In the genomic region with DNA sequence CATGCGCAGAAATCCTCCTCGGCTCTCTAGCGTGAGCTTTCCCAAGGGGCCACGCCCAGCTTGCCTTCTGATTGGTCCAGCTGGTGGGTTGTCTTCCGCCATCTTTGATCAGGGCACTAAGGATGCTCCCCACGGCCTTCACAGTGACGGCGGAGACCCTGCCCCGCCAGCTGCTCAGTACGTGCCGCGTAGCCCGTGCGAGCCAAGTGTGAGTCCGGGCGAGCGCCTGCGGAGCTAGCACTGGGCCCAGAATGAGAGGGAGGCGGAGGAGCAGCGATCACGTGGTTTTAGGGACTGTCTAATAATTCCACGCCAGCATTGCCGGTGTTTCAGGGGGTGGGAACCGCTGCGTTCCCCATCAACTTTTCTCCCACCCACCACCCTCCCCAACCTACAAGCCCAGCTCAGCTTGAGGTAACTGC, we compare ENCODE assay signal across 8 cellular contexts. TPM values are rescaled to one million over a fixed set of nuclear protein-coding genes. Genes with fewer than 3 reads are reported as not detected.
DNase-seq lines count a peak whose midpoint lies in the region; ATAC-seq, FAIRE-seq and TF ChIP-seq lines count a peak whose summit lies in the region.

No MANE protein-coding gene starts in this region.

- TF ChIP-seq POLR2A in H54 (IDR thresholded peaks at IDR 0.05; ENCODE audit: low read depth, low read length) = peak; percentile 27; the same call in 1 of the 2 replicates

- CTCF ChIA-PET in RWPE1 (lab: Yijun Ruan, JAX) = interaction anchor here (0.7 to 1.3 kb wide), 2 partner anchors 136 to 1902 kb away, joined by 3 to 5 read pairs; no protein-coding TSS in a partner anchor

- FAIRE-seq in H54 (lab: Jason Lieb, UNC) = no peak

- H3K9me3 Mint-ChIP-seq in naive thymus-derived CD8-positive, alpha-beta T cell = no peaks in the 10 kb centered on the region

- peak overlapping the region; percentile 97 to 100 (median 99) for H3K27ac Mint-ChIP-seq in naive thymus-derived CD8-positive, alpha-beta T cell

- TF ChIP-seq CTCF in RWPE1 (conservative IDR thresholded peaks at IDR 0.05; ENCODE audit: low read depth) = no peak

- H3K27ac ChIP-seq in RWPE1 = peak overlapping the region; percentile 99

- H3K4me3 Mint-ChIP-seq in naive thymus-derived CD8-positive, alpha-beta T cell = peak overlapping the region; percentile 92 to 99 (median 98)

- ATAC-seq in naive thymus-derived CD8-positive, alpha-beta T cell = peak; percentile 82 to 83

- peaks cover 0 to 42% (median 5%) of the 10 kb centered on the region in 3 donors for H3K36me3 Mint-ChIP-seq in naive thymus-derived CD8-positive, alpha-beta T cell

- DNase-seq in ELF-1 (ENCODE audit: low read depth, low spot score) (peak; percentile 100), H54 (ENCODE audit: insufficient read length, low spot score) (peak; percentile 72), LoVo (ENCODE audit: low spot score) (peak; percentile 99), RWPE1 (ENCODE audit: low spot score) (peak; percentile 95), fibroblast of peridontal ligament (ENCODE audit: extremely low read depth) (peak; percentile 100)
- peak; percentile 96 for DNase-seq in activated T-helper 9 cell treated with anti-CD3 and anti-CD28 coated beads, Interleukin-2, amount 50 U/mL, for 16 hours (ENCODE audit: low read depth)
- DNase-seq in naive thymus-derived CD8-positive, alpha-beta T cell = peak; percentile 91 to 100 (median 98)
- DNase-seq in stimulated activated naive CD4-positive, alpha-beta T cell (lab: John Stamatoyannopoulos, UW) = peak; percentile 91 to 99 (median 98)

- no peaks in the 10 kb centered on the region for H3K27me3 Mint-ChIP-seq in naive thymus-derived CD8-positive, alpha-beta T cell

- peaks cover 28 to 56% (median 55%) of the 10 kb centered on the region in 4 donors for H3K4me1 Mint-ChIP-seq in naive thymus-derived CD8-positive, alpha-beta T cell

- POLR2A ChIA-PET in RWPE1 (lab: Yijun Ruan, JAX; ENCODE audit: low non-redundant PET) = interaction anchor here (1.0 to 2.3 kb wide), 2 partner anchors 11 to 27 kb away, joined by 3 to 6 read pairs; a partner anchor contains a TSS
- POLR2A ChIA-PET in naive thymus-derived CD8-positive, alpha-beta T cell (lab: Charles Lee) = interaction anchor here (0.6 to 7.4 kb wide), 25 partner anchors 11 to 870 kb away, joined by 3 to 118 read pairs (median 6); a partner anchor contains a TSS

RNA-seq across cellular contexts. Expression of a gene that starts 1.6 kb away (rescaled TPM):
- 10 to 100 TPM; 15.8 to 18.0 TPM for total RNA-seq in naive thymus-derived CD8-positive, alpha-beta T cell
- 10 to 100 TPM; 42.3 to 53.5 (median 50.0) TPM for polyA plus RNA-seq in naive thymus-derived CD8-positive, alpha-beta T cell

RNA-seq across cellular contexts. Expression of a gene that starts 27.2 kb away (rescaled TPM):
- 10 to 100 TPM; 17.8 to 19.9 TPM for total RNA-seq in naive thymus-derived CD8-positive, alpha-beta T cell
- 10 to 100 TPM; 16.8 to 25.9 (median 22.5) TPM for polyA plus RNA-seq in naive thymus-derived CD8-positive, alpha-beta T cell

RNA-seq across cellular contexts. Expression of a gene that starts 36.8 kb away (rescaled TPM):
- total RNA-seq in naive thymus-derived CD8-positive, alpha-beta T cell = 1 to 10 TPM; 5.6 to 6.2 TPM
- under 1 TPM; 0.14 to 0.44 (median 0.39) TPM for polyA plus RNA-seq in naive thymus-derived CD8-positive, alpha-beta T cell

RNA-seq across cellular contexts. Expression of a gene that starts 47.8 kb away (rescaled TPM):
- total RNA-seq in naive thymus-derived CD8-positive, alpha-beta T cell = not detected
- polyA plus RNA-seq in naive thymus-derived CD8-positive, alpha-beta T cell = not detected

Comparison
In these comparisons a context has a peak if more than half of its experiments do, and no peak if none do; other contexts are left out.
1. Peak in every context shown above with its lines: DNase-seq, ATAC-seq and H3K27ac ChIP-seq.